39 cellular contexts compared by ENCODE assay signal in genomic region chr1:179554394-179554793, GRCh38. TPM values are rescaled to one million over a fixed set of nuclear protein-coding genes. Genes with fewer than 3 reads are reported as not detected.
"Had no signal": no experiment of that assay in that cellular context is flagged by ENCODE, and none has a peak within 500 bp of the region (broad histone marks: within the 10 kb centered on the region; RNA-seq: fewer than 3 reads in every experiment).

No MANE protein-coding gene starts in this region.

- H3K36me3 Mint-ChIP-seq: activated CD8-positive, alpha-beta memory T cell treated with anti-CD3 and anti-CD28 coated beads, Interleukin-2, amount 10 ng/mL, durations not matched to agents 7 days and 5 days; activated naive CD4-positive, alpha-beta T cell treated with anti-CD3 and anti-CD28 coated beads, Interleukin-2, amount 50 U/mL, for 72 hours; activated naive CD8-positive, alpha-beta T cell treated with anti-CD3 and anti-CD28 coated beads for 36 hours had no signal

- H3K9me3 ChIP-seq: adrenal gland, body of pancreas, breast epithelium had no signal

- DNase-seq: activated CD4-positive, alpha-beta memory T cell treated with anti-CD3 and anti-CD28 coated beads, Interleukin-2, amount 10 ng/mL, durations not matched to agents 7 days and 5 days; activated CD4-positive, alpha-beta T cell treated with anti-CD3 and anti-CD28 coated beads for 1 hour; activated CD4-positive, alpha-beta T cell treated with anti-CD3 and anti-CD28 coated beads for 36 hours; activated CD4-positive, alpha-beta T cell treated with anti-CD3 and anti-CD28 coated beads for 48 hours; activated CD4-positive, alpha-beta T cell treated with anti-CD3 and anti-CD28 coated beads, Interleukin-2, amount 10 ng/mL, durations not matched to agents 7 days and 5 days; activated CD4-positive, alpha-beta T cell treated with anti-CD3 and anti-CD28 coated beads, Interleukin-2, amount 50 U/mL, for 48 hours; activated CD4-positive, CD25-positive, alpha-beta regulatory T cell; activated CD8-positive, alpha-beta memory T cell treated with anti-CD3 and anti-CD28 coated beads for 24 hours; activated CD8-positive, alpha-beta memory T cell treated with anti-CD3 and anti-CD28 coated beads, Interleukin-2, amount 10 ng/mL, durations not matched to agents 7 days and 5 days; activated CD8-positive, alpha-beta memory T cell treated with anti-CD3 and anti-CD28 coated beads, Interleukin-2, amount 50 U/mL, for 48 hours; activated CD8-positive, alpha-beta T cell treated with anti-CD3 and anti-CD28 coated beads, Interleukin-2, amount 10 ng/mL, durations not matched to agents 7 days and 5 days; activated effector memory CD4-positive, alpha-beta T cell treated with anti-CD3 and anti-CD28 coated beads, Interleukin-2, amount 50 U/mL, for 16 hours; activated gamma-delta T cell treated with Interleukin-2 at 50 U/mL for 16 hours; activated naive CD4-positive, alpha-beta T cell; activated naive CD4-positive, alpha-beta T cell treated with anti-CD3 and anti-CD28 coated beads for 36 hours; activated naive CD4-positive, alpha-beta T cell treated with anti-CD3 and anti-CD28 coated beads, Interleukin-2, amount 50 U/mL, for 16 hours; activated naive CD8-positive, alpha-beta T cell treated with anti-CD3 and anti-CD28 coated beads for 36 hours; activated T-cell treated with anti-CD3 and anti-CD28 coated beads, Interleukin-2, amount 50 U/mL, for 24 hours; activated T-cell treated with anti-CD3 and anti-CD28 coated beads, Interleukin-2, amount 50 U/mL, for 48 hours; adrenal gland; amniotic stem cell; aorta; body of pancreas; brain microvascular endothelial cell; central memory CD4-positive, alpha-beta T cell; T-helper 1 cell; T-helper 2 cell; T-helper 9 cell had no signal

- H3K27me3 ChIP-seq: adrenal gland, body of pancreas, brain microvascular endothelial cell, breast epithelium had no signal

- H3K4me3 ChIP-seq: adrenal gland, body of pancreas, breast epithelium had no signal

- H3K4me1 Mint-ChIP-seq: activated CD4-positive, alpha-beta memory T cell treated with anti-CD3 and anti-CD28 coated beads, Interleukin-2, amount 10 ng/mL, durations not matched to agents 7 days and 5 days; activated CD4-positive, alpha-beta T cell treated with anti-CD3 and anti-CD28 coated beads for 36 hours; activated CD4-positive, alpha-beta T cell treated with anti-CD3 and anti-CD28 coated beads, Interleukin-2, amount 10 ng/mL, durations not matched to agents 7 days and 5 days; activated CD8-positive, alpha-beta memory T cell treated with anti-CD3 and anti-CD28 coated beads, Interleukin-2, amount 10 ng/mL, durations not matched to agents 7 days and 5 days; activated naive CD8-positive, alpha-beta T cell treated with anti-CD3 and anti-CD28 coated beads for 36 hours; activated T-helper 17 cell treated with anti-CD3 and anti-CD28 coated beads, Interleukin-2, amount 50 U/mL, for 72 hours had no signal

- H3K27me3 Mint-ChIP-seq: activated CD4-positive, alpha-beta T cell treated with anti-CD3 and anti-CD28 coated beads, Interleukin-2, amount 10 ng/mL, durations not matched to agents 7 days and 5 days; activated CD8-positive, alpha-beta memory T cell treated with anti-CD3 and anti-CD28 coated beads, Interleukin-2, amount 10 ng/mL, durations not matched to agents 7 days and 5 days had no signal

- H3K4me1 ChIP-seq: adrenal gland, breast epithelium had no signal

- ATAC-seq: activated CD4-positive, alpha-beta T cell treated with anti-CD3 and anti-CD28 coated beads for 36 hours; activated CD4-positive, CD25-positive, alpha-beta regulatory T cell treated with anti-CD3 and anti-CD28 coated beads, Interleukin-2, amount 50 U/mL, for 24 hours; activated CD8-positive, alpha-beta memory T cell treated with anti-CD3 and anti-CD28 coated beads, Interleukin-2, amount 10 ng/mL, durations not matched to agents 7 days and 5 days; activated CD8-positive, alpha-beta T cell treated with anti-CD3 and anti-CD28 coated beads, Interleukin-2, amount 10 ng/mL, durations not matched to agents 7 days and 5 days; activated naive CD4-positive, alpha-beta T cell treated with anti-CD3 and anti-CD28 coated beads, Interleukin-2, amount 50 U/mL, for 72 hours; activated T-helper 17 cell treated with anti-CD3 and anti-CD28 coated beads, Interleukin-2, amount 50 U/mL, for 72 hours; body of pancreas had no signal

- H3K36me3 ChIP-seq: adrenal gland, brain microvascular endothelial cell, breast epithelium had no signal

- H3K27ac ChIP-seq: adrenal gland, body of pancreas, brain microvascular endothelial cell, breast epithelium, VCaP had no signal

- H3K9me3 Mint-ChIP-seq: activated CD4-positive, alpha-beta memory T cell treated with anti-CD3 and anti-CD28 coated beads, Interleukin-2, amount 10 ng/mL, durations not matched to agents 7 days and 5 days; activated CD4-positive, alpha-beta T cell treated with anti-CD3 and anti-CD28 coated beads, Interleukin-2, amount 10 ng/mL, durations not matched to agents 7 days and 5 days; activated naive CD4-positive, alpha-beta T cell treated with anti-CD3 and anti-CD28 coated beads for 36 hours; activated naive CD4-positive, alpha-beta T cell treated with anti-CD3 and anti-CD28 coated beads, Interleukin-2, amount 50 U/mL, for 72 hours; activated naive CD8-positive, alpha-beta T cell treated with anti-CD3 and anti-CD28 coated beads for 36 hours; activated T-cell treated with anti-CD3 and anti-CD28 coated beads, Interleukin-2, amount 50 U/mL, for 24 hours; activated T-helper 1 cell treated with anti-CD3 and anti-CD28 coated beads, Interleukin-12 subunit alpha, Interleukin-12 subunit beta, Interleukin-2, Interleukin-4 antibody, amounts not matched to agents 30 ng/mL and 10 ng/mL and 1 ng/mL, durations not matched to agents 14 hours and 24 hours and 36 hours; activated T-helper 17 cell treated with anti-CD3 and anti-CD28 coated beads, Interleukin-2, amount 50 U/mL, for 72 hours; T-helper 1 cell treated with Interleukin-12 subunit alpha and Interleukin-12 subunit beta and Interleukin-4 antibody, amounts not matched to agents 30 μg/mL and 1 μg/mL, for 36 hours; T-helper 2 cell treated with Interferon-gamma antibody and Interleukin-4, amounts not matched to agents 5 μg/mL and 100 μg/mL, for 36 hours had no signal

- H3K4me3 Mint-ChIP-seq: activated CD4-positive, alpha-beta memory T cell treated with anti-CD3 and anti-CD28 coated beads, Interleukin-2, amount 10 ng/mL, durations not matched to agents 7 days and 5 days; activated CD4-positive, alpha-beta T cell treated with anti-CD3 and anti-CD28 coated beads for 36 hours; activated CD4-positive, alpha-beta T cell treated with anti-CD3 and anti-CD28 coated beads, Interleukin-2, amount 10 ng/mL, durations not matched to agents 7 days and 5 days; activated CD8-positive, alpha-beta memory T cell treated with anti-CD3 and anti-CD28 coated beads, Interleukin-2, amount 10 ng/mL, durations not matched to agents 7 days and 5 days; activated CD8-positive, alpha-beta T cell treated with anti-CD3 and anti-CD28 coated beads, Interleukin-2, amount 10 ng/mL, durations not matched to agents 7 days and 5 days; activated naive CD4-positive, alpha-beta T cell treated with anti-CD3 and anti-CD28 coated beads for 36 hours; activated naive CD8-positive, alpha-beta T cell treated with anti-CD3 and anti-CD28 coated beads for 36 hours; activated T-cell treated with anti-CD3 and anti-CD28 coated beads, Interleukin-2, amount 50 U/mL, for 24 hours; activated T-helper 1 cell treated with anti-CD3 and anti-CD28 coated beads, Interleukin-12 subunit alpha, Interleukin-12 subunit beta, Interleukin-2, Interleukin-4 antibody, amounts not matched to agents 30 ng/mL and 10 ng/mL and 1 ng/mL, durations not matched to agents 14 hours and 24 hours and 36 hours; activated T-helper 17 cell treated with anti-CD3 and anti-CD28 coated beads, Interleukin-2, amount 50 U/mL, for 72 hours; T-helper 1 cell treated with Interleukin-12 subunit alpha and Interleukin-12 subunit beta and Interleukin-4 antibody, amounts not matched to agents 30 μg/mL and 1 μg/mL, for 36 hours; T-helper 2 cell treated with Interferon-gamma antibody and Interleukin-4, amounts not matched to agents 5 μg/mL and 100 μg/mL, for 36 hours had no signal

- H3K27ac Mint-ChIP-seq: activated CD4-positive, alpha-beta memory T cell treated with anti-CD3 and anti-CD28 coated beads, Interleukin-2, amount 10 ng/mL, durations not matched to agents 7 days and 5 days; activated CD4-positive, alpha-beta T cell treated with anti-CD3 and anti-CD28 coated beads for 36 hours; activated CD4-positive, alpha-beta T cell treated with anti-CD3 and anti-CD28 coated beads, Interleukin-2, amount 10 ng/mL, durations not matched to agents 7 days and 5 days; activated CD8-positive, alpha-beta memory T cell treated with anti-CD3 and anti-CD28 coated beads, Interleukin-2, amount 10 ng/mL, durations not matched to agents 7 days and 5 days; activated CD8-positive, alpha-beta T cell treated with anti-CD3 and anti-CD28 coated beads, Interleukin-2, amount 10 ng/mL, durations not matched to agents 7 days and 5 days; activated naive CD4-positive, alpha-beta T cell treated with anti-CD3 and anti-CD28 coated beads for 36 hours; activated naive CD4-positive, alpha-beta T cell treated with anti-CD3 and anti-CD28 coated beads, Interleukin-2, amount 50 U/mL, for 72 hours; activated naive CD8-positive, alpha-beta T cell treated with anti-CD3 and anti-CD28 coated beads for 36 hours; activated T-cell treated with anti-CD3 and anti-CD28 coated beads, Interleukin-2, amount 50 U/mL, for 24 hours; activated T-helper 1 cell treated with anti-CD3 and anti-CD28 coated beads, Interleukin-12 subunit alpha, Interleukin-12 subunit beta, Interleukin-2, Interleukin-4 antibody, amounts not matched to agents 30 ng/mL and 10 ng/mL and 1 ng/mL, durations not matched to agents 14 hours and 24 hours and 36 hours; activated T-helper 17 cell treated with anti-CD3 and anti-CD28 coated beads, Interleukin-2, amount 50 U/mL, for 72 hours; T-helper 1 cell treated with Interleukin-12 subunit alpha and Interleukin-12 subunit beta and Interleukin-4 antibody, amounts not matched to agents 30 μg/mL and 1 μg/mL, for 36 hours; T-helper 2 cell treated with Interferon-gamma antibody and Interleukin-4, amounts not matched to agents 5 μg/mL and 100 μg/mL, for 36 hours had no signal

RNA-seq across cellular contexts. Expression of gene NPHS2, which starts 21.4 kb away (rescaled TPM):
- total RNA-seq: activated CD4-positive, alpha-beta memory T cell treated with anti-CD3 and anti-CD28 coated beads, Interleukin-2, amount 10 ng/mL, durations not matched to agents 7 days and 5 days; activated CD4-positive, alpha-beta T cell treated with anti-CD3 and anti-CD28 coated beads for 36 hours; activated CD4-positive, alpha-beta T cell treated with anti-CD3 and anti-CD28 coated beads, Interleukin-2, amount 10 ng/mL, durations not matched to agents 7 days and 5 days; activated CD8-positive, alpha-beta memory T cell treated with anti-CD3 and anti-CD28 coated beads, Interleukin-2, amount 10 ng/mL, durations not matched to agents 7 days and 5 days; activated CD8-positive, alpha-beta T cell treated with anti-CD3 and anti-CD28 coated beads, Interleukin-2, amount 10 ng/mL, durations not matched to agents 7 days and 5 days; activated naive CD4-positive, alpha-beta T cell treated with anti-CD3 and anti-CD28 coated beads for 36 hours; activated naive CD4-positive, alpha-beta T cell treated with anti-CD3 and anti-CD28 coated beads, Interleukin-2, amount 50 U/mL, for 72 hours; activated naive CD8-positive, alpha-beta T cell treated with anti-CD3 and anti-CD28 coated beads for 36 hours; activated T-helper 1 cell treated with anti-CD3 and anti-CD28 coated beads, Interleukin-12 subunit alpha, Interleukin-12 subunit beta, Interleukin-2, Interleukin-4 antibody, amounts not matched to agents 30 ng/mL and 10 ng/mL and 1 ng/mL, durations not matched to agents 14 hours and 24 hours and 36 hours; activated T-helper 17 cell treated with anti-CD3 and anti-CD28 coated beads, Interleukin-2, amount 50 U/mL, for 72 hours; adrenal gland; aorta; astrocyte; body of pancreas; breast epithelium; cardiac septum; cerebellum had no signal
- polyA plus RNA-seq: adrenal gland, aorta had no signal

RNA-seq across cellular contexts. Expression of gene TDRD5, which starts 37.2 kb away (rescaled TPM):
- total RNA-seq: activated CD4-positive, alpha-beta memory T cell treated with anti-CD3 and anti-CD28 coated beads, Interleukin-2, amount 10 ng/mL, durations not matched to agents 7 days and 5 days; activated CD4-positive, alpha-beta T cell treated with anti-CD3 and anti-CD28 coated beads for 36 hours; activated CD4-positive, alpha-beta T cell treated with anti-CD3 and anti-CD28 coated beads, Interleukin-2, amount 10 ng/mL, durations not matched to agents 7 days and 5 days; activated CD8-positive, alpha-beta memory T cell treated with anti-CD3 and anti-CD28 coated beads, Interleukin-2, amount 10 ng/mL, durations not matched to agents 7 days and 5 days; activated CD8-positive, alpha-beta T cell treated with anti-CD3 and anti-CD28 coated beads, Interleukin-2, amount 10 ng/mL, durations not matched to agents 7 days and 5 days; activated naive CD4-positive, alpha-beta T cell treated with anti-CD3 and anti-CD28 coated beads for 36 hours; activated naive CD4-positive, alpha-beta T cell treated with anti-CD3 and anti-CD28 coated beads, Interleukin-2, amount 50 U/mL, for 72 hours; activated naive CD8-positive, alpha-beta T cell treated with anti-CD3 and anti-CD28 coated beads for 36 hours; activated T-helper 1 cell treated with anti-CD3 and anti-CD28 coated beads, Interleukin-12 subunit alpha, Interleukin-12 subunit beta, Interleukin-2, Interleukin-4 antibody, amounts not matched to agents 30 ng/mL and 10 ng/mL and 1 ng/mL, durations not matched to agents 14 hours and 24 hours and 36 hours; activated T-helper 17 cell treated with anti-CD3 and anti-CD28 coated beads, Interleukin-2, amount 50 U/mL, for 72 hours; astrocyte; body of pancreas; cardiac septum had no signal
